ENCODE assay signal across 1 cellular context in the genomic region with DNA sequence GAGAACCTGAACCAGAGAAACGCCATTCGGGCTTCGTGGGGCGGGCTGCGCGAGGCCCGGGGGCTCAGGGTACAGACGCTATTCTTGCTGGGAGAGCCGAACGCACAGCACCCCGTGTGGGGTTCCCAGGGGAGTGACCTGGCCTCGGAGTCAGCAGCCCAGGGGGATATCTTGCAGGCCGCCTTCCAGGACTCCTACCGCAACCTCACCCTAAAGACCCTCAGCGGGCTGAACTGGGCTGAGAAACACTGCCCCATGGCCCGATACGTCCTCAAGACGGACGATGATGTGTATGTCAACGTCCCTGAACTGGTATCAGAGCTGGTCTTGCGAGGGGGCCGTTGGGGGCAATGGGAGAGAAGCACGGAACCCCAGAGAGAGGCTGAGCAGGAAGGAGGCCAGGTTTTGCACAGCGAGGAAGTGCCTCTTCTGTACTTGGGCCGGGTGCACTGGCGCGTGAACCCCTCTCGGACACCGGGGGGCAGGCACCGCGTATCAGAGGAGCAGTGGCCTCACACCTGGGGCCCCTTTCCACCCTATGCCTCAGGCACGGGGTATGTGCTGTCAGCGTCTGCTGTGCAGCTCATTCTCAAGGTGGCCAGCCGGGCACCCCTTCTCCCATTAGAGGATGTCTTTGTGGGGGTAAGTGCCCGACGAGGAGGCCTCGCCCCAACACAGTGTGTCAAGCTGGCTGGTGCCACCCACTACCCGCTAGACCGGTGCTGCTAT.
TF ChIP-seq lines count a peak whose summit lies in the region.

No MANE protein-coding gene starts in this region.

TF ChIP-seq in HepG2, 621 proteins besides CTCF, POLR2A, EP300 and RAD21 (continues in another document):
- TF ChIP-seq ZNF761 (CRISPR knock-in tag; conservative IDR thresholded peaks at IDR 0.05) (no peak), RBM22 (optimal IDR thresholded peaks at IDR 0.05; ENCODE audit: low read length) (peak; percentile 95), ZNF30 (CRISPR knock-in tag; IDR thresholded peaks at IDR 0.05) (no peak), MED1 (CRISPR knock-in tag; IDR thresholded peaks at IDR 0.05) (no peak), AKAP8 (CRISPR knock-in tag; IDR thresholded peaks at IDR 0.05) (peak; percentile 84; the same call in 1 of the 2 replicates), ZNF616 (CRISPR knock-in tag; IDR thresholded peaks at IDR 0.05; ENCODE audit: low read depth) (no peak), RBAK (CRISPR knock-in tag; IDR thresholded peaks at IDR 0.05) (no peak), HOXA9 (CRISPR knock-in tag; IDR thresholded peaks at IDR 0.05; ENCODE audit: borderline replicate concordance) (no peak), FOXK2 (IDR thresholded peaks at IDR 0.05) (no peak), RFX1 (IDR thresholded peaks at IDR 0.05) (no peak), TAF1 (CRISPR knock-in tag; IDR thresholded peaks at IDR 0.05) (no peak), ZFP41 (CRISPR knock-in tag; IDR thresholded peaks at IDR 0.05; ENCODE audit: borderline replicate concordance) (no peak), ATF1 (CRISPR knock-in tag; IDR thresholded peaks at IDR 0.05) (no peak), WIZ (CRISPR knock-in tag; IDR thresholded peaks at IDR 0.05) (no peak), ZNF468 (CRISPR knock-in tag; IDR thresholded peaks at IDR 0.05) (no peak), PTBP1 (IDR thresholded peaks at IDR 0.05; ENCODE audit: low read depth, low read length, poor library complexity, severe bottlenecking) (peak; percentile 31), ZNF20 (CRISPR knock-in tag; IDR thresholded peaks at IDR 0.05) (no peak), ZNF766 (CRISPR knock-in tag; IDR thresholded peaks at IDR 0.05; ENCODE audit: borderline replicate concordance) (no peak), ZNF337 (CRISPR knock-in tag; IDR thresholded peaks at IDR 0.05; ENCODE audit: borderline replicate concordance, low read depth) (no peak), ZNF124 (CRISPR knock-in tag; IDR thresholded peaks at IDR 0.05) (no peak), KLF11 (CRISPR knock-in tag; IDR thresholded peaks at IDR 0.05) (no peak), ZNF441 (CRISPR knock-in tag; IDR thresholded peaks at IDR 0.05; ENCODE audit: borderline replicate concordance) (no peak), ZZZ3 (CRISPR knock-in tag; IDR thresholded peaks at IDR 0.05; ENCODE audit: borderline replicate concordance) (no peak), SMARCC2 (IDR thresholded peaks at IDR 0.05) (no peak), HNRNPUL1 (IDR thresholded peaks at IDR 0.05; ENCODE audit: low read depth, low read length) (no peak), ZNF143 (CRISPR knock-in tag; IDR thresholded peaks at IDR 0.05) (no peak), JUN (CRISPR knock-in tag; IDR thresholded peaks at IDR 0.05) (no peak)
- TF ChIP-seq, protein P1, sequence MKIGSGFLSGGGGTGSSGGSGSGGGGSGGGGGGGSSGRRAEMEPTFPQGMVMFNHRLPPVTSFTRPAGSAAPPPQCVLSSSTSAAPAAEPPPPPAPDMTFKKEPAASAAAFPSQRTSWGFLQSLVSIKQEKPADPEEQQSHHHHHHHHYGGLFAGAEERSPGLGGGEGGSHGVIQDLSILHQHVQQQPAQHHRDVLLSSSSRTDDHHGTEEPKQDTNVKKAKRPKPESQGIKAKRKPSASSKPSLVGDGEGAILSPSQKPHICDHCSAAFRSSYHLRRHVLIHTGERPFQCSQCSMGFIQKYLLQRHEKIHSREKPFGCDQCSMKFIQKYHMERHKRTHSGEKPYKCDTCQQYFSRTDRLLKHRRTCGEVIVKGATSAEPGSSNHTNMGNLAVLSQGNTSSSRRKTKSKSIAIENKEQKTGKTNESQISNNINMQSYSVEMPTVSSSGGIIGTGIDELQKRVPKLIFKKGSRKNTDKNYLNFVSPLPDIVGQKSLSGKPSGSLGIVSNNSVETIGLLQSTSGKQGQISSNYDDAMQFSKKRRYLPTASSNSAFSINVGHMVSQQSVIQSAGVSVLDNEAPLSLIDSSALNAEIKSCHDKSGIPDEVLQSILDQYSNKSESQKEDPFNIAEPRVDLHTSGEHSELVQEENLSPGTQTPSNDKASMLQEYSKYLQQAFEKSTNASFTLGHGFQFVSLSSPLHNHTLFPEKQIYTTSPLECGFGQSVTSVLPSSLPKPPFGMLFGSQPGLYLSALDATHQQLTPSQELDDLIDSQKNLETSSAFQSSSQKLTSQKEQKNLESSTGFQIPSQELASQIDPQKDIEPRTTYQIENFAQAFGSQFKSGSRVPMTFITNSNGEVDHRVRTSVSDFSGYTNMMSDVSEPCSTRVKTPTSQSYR (CRISPR knock-in tag; IDR thresholded peaks at IDR 0.05; ENCODE audit: borderline replicate concordance) = no peak
- TF ChIP-seq, protein P2, sequence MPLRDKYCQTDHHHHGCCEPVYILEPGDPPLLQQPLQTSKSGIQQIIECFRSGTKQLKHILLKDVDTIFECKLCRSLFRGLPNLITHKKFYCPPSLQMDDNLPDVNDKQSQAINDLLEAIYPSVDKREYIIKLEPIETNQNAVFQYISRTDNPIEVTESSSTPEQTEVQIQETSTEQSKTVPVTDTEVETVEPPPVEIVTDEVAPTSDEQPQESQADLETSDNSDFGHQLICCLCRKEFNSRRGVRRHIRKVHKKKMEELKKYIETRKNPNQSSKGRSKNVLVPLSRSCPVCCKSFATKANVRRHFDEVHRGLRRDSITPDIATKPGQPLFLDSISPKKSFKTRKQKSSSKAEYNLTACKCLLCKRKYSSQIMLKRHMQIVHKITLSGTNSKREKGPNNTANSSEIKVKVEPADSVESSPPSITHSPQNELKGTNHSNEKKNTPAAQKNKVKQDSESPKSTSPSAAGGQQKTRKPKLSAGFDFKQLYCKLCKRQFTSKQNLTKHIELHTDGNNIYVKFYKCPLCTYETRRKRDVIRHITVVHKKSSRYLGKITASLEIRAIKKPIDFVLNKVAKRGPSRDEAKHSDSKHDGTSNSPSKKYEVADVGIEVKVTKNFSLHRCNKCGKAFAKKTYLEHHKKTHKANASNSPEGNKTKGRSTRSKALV (CRISPR knock-in tag; IDR thresholded peaks at IDR 0.05) = no peak
- TF ChIP-seq, protein P3, sequence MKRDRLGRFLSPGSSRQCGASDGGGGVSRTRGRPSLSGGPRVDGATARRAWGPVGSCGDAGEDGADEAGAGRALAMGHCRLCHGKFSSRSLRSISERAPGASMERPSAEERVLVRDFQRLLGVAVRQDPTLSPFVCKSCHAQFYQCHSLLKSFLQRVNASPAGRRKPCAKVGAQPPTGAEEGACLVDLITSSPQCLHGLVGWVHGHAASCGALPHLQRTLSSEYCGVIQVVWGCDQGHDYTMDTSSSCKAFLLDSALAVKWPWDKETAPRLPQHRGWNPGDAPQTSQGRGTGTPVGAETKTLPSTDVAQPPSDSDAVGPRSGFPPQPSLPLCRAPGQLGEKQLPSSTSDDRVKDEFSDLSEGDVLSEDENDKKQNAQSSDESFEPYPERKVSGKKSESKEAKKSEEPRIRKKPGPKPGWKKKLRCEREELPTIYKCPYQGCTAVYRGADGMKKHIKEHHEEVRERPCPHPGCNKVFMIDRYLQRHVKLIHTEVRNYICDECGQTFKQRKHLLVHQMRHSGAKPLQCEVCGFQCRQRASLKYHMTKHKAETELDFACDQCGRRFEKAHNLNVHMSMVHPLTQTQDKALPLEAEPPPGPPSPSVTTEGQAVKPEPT (CRISPR knock-in tag; IDR thresholded peaks at IDR 0.05; ENCODE audit: low read depth) = no peak
- TF ChIP-seq, protein P4, sequence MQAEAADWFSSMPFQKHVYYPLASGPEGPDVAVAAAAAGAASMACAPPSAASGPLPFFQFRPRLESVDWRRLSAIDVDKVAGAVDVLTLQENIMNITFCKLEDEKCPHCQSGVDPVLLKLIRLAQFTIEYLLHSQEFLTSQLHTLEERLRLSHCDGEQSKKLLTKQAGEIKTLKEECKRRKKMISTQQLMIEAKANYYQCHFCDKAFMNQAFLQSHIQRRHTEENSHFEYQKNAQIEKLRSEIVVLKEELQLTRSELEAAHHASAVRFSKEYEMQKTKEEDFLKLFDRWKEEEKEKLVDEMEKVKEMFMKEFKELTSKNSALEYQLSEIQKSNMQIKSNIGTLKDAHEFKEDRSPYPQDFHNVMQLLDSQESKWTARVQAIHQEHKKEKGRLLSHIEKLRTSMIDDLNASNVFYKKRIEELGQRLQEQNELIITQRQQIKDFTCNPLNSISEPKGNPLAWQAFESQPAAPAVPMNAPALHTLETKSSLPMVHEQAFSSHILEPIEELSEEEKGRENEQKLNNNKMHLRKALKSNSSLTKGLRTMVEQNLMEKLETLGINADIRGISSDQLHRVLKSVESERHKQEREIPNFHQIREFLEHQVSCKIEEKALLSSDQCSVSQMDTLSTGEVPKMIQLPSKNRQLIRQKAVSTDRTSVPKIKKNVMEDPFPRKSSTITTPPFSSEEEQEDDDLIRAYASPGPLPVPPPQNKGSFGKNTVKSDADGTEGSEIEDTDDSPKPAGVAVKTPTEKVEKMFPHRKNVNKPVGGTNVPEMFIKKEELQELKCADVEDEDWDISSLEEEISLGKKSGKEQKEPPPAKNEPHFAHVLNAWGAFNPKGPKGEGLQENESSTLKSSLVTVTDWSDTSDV (CRISPR knock-in tag; IDR thresholded peaks at IDR 0.05) = no peak
- TF ChIP-seq, protein P5, sequence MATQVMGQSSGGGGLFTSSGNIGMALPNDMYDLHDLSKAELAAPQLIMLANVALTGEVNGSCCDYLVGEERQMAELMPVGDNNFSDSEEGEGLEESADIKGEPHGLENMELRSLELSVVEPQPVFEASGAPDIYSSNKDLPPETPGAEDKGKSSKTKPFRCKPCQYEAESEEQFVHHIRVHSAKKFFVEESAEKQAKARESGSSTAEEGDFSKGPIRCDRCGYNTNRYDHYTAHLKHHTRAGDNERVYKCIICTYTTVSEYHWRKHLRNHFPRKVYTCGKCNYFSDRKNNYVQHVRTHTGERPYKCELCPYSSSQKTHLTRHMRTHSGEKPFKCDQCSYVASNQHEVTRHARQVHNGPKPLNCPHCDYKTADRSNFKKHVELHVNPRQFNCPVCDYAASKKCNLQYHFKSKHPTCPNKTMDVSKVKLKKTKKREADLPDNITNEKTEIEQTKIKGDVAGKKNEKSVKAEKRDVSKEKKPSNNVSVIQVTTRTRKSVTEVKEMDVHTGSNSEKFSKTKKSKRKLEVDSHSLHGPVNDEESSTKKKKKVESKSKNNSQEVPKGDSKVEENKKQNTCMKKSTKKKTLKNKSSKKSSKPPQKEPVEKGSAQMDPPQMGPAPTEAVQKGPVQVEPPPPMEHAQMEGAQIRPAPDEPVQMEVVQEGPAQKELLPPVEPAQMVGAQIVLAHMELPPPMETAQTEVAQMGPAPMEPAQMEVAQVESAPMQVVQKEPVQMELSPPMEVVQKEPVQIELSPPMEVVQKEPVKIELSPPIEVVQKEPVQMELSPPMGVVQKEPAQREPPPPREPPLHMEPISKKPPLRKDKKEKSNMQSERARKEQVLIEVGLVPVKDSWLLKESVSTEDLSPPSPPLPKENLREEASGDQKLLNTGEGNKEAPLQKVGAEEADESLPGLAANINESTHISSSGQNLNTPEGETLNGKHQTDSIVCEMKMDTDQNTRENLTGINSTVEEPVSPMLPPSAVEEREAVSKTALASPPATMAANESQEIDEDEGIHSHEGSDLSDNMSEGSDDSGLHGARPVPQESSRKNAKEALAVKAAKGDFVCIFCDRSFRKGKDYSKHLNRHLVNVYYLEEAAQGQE (IDR thresholded peaks at IDR 0.05; ENCODE audit: borderline replicate concordance in 1 of 2, low read depth in 1 of 2, low read length in 2 of 2) = no peak
- TF ChIP-seq, protein P6, sequence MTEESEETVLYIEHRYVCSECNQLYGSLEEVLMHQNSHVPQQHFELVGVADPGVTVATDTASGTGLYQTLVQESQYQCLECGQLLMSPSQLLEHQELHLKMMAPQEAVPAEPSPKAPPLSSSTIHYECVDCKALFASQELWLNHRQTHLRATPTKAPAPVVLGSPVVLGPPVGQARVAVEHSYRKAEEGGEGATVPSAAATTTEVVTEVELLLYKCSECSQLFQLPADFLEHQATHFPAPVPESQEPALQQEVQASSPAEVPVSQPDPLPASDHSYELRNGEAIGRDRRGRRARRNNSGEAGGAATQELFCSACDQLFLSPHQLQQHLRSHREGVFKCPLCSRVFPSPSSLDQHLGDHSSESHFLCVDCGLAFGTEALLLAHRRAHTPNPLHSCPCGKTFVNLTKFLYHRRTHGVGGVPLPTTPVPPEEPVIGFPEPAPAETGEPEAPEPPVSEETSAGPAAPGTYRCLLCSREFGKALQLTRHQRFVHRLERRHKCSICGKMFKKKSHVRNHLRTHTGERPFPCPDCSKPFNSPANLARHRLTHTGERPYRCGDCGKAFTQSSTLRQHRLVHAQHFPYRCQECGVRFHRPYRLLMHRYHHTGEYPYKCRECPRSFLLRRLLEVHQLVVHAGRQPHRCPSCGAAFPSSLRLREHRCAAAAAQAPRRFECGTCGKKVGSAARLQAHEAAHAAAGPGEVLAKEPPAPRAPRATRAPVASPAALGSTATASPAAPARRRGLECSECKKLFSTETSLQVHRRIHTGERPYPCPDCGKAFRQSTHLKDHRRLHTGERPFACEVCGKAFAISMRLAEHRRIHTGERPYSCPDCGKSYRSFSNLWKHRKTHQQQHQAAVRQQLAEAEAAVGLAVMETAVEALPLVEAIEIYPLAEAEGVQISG (CRISPR knock-in tag; IDR thresholded peaks at IDR 0.05) = peak; percentile 25; the same call in 1 of the 2 replicates
- TF ChIP-seq, protein P7, sequence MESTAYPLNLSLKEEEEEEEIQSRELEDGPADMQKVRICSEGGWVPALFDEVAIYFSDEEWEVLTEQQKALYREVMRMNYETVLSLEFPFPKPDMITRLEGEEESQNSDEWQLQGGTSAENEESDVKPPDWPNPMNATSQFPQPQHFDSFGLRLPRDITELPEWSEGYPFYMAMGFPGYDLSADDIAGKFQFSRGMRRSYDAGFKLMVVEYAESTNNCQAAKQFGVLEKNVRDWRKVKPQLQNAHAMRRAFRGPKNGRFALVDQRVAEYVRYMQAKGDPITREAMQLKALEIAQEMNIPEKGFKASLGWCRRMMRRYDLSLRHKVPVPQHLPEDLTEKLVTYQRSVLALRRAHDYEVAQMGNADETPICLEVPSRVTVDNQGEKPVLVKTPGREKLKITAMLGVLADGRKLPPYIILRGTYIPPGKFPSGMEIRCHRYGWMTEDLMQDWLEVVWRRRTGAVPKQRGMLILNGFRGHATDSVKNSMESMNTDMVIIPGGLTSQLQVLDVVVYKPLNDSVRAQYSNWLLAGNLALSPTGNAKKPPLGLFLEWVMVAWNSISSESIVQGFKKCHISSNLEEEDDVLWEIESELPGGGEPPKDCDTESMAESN (CRISPR knock-in tag; conservative IDR thresholded peaks at IDR 0.05) = no peak
- TF ChIP-seq, protein P8, sequence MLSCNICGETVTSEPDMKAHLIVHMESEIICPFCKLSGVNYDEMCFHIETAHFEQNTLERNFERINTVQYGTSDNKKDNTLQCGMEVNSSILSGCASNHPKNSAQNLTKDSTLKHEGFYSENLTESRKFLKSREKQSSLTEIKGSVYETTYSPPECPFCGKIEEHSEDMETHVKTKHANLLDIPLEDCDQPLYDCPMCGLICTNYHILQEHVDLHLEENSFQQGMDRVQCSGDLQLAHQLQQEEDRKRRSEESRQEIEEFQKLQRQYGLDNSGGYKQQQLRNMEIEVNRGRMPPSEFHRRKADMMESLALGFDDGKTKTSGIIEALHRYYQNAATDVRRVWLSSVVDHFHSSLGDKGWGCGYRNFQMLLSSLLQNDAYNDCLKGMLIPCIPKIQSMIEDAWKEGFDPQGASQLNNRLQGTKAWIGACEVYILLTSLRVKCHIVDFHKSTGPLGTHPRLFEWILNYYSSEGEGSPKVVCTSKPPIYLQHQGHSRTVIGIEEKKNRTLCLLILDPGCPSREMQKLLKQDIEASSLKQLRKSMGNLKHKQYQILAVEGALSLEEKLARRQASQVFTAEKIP (CRISPR knock-in tag; IDR thresholded peaks at IDR 0.05; ENCODE audit: borderline replicate concordance) = no peak
